24 cellular contexts compared by ENCODE assay signal in the genomic region with DNA sequence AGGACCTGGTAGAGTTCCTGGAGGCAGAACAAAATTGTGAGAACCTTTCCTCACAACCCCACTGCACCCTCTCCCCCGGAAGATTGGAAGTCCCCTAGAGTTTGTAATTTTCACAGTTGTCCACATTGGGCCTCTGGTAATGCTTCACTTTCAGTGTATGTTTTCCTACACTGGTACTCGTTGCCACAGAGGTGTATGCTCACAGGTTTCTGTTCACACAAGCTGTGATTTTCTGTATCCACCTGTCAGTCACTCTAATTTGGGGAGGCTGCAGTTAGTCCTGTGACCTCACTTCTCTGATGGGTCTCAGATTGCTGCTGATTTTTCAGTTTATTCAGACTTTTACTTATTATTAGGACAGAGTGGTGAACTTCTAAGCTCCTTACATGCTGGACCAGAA.
A peak's percentile ranks its signal among the peaks of the same experiment; 100 is the strongest.
DNase-seq lines count a peak whose midpoint lies in the region; ATAC-seq and TF ChIP-seq lines count a peak whose summit lies in the region.
"Had no signal": no experiment of that assay in that cellular context is flagged by ENCODE, and none has a peak within 500 bp of the region (broad histone marks: within the 10 kb centered on the region; RNA-seq: fewer than 3 reads in every experiment).

No MANE protein-coding gene starts in this region.

- H3K4me3 ChIP-seq in OCI-LY3 (ENCODE audit: low read length): no peak overlapping the region
- H3K4me3 ChIP-seq: GM23248 had no signal

- POLR2A ChIA-PET in GM10248 (lab: Yijun Ruan, JAX): no interaction called here

- H3K36me3 ChIP-seq in OCI-LY3 (replicated peaks; ENCODE audit: low read depth, low read length): no peaks in the 10 kb centered on the region

- H3K27me3 ChIP-seq in OCI-LY3 (ENCODE audit: low read depth, low read length): no peaks in the 10 kb centered on the region

- no peaks in the 10 kb centered on the region for H4K20me1 ChIP-seq in OCI-LY3 (ENCODE audit: insufficient read depth, low read length)

- ATAC-seq in GM18502 (IDR thresholded peaks at IDR 0.05; ENCODE audit: poor library complexity, unreplicated experiment) (peak; percentile 53), HG02870 (IDR thresholded peaks at IDR 0.05; ENCODE audit: unreplicated experiment) (peak; percentile 73), GM18873 (IDR thresholded peaks at IDR 0.05; ENCODE audit: low FRiP score, unreplicated experiment) (no peak), HG03571 (IDR thresholded peaks at IDR 0.05; ENCODE audit: unreplicated experiment) (no peak)

- no peaks in the 10 kb centered on the region for H3K79me2 ChIP-seq in OCI-LY3 (ENCODE audit: low read length)

- peak; percentile 10 for DNase-seq in GM10248 (ENCODE audit: extremely low spot score)
- no peak for DNase-seq in GM03348 (ENCODE audit: low spot score)
- DNase-seq: Calu3; CD8-positive, alpha-beta memory T cell; DMS153; GM23248; HCEC 1CT; KG1; NCI-H1105; NCI-H1694; NCI-H2081; NCI-H2171; NCI-H345; NCI-H524; NCI-H774; OCI-M1; SHP77; T1000 had no signal

- 0 out of 2 replicates have a peak, but pooled peaks cover 3% of the 10 kb centered on the region for H3K4me1 ChIP-seq in OCI-LY3 (ENCODE audit: low read length)

- peak overlapping the region; percentile 40; the same call in 1 of the 2 replicates for H2AFZ ChIP-seq in OCI-LY3 (ENCODE audit: low read depth, low read length)
- H2AFZ ChIP-seq: GM23248 had no signal

- TF ChIP-seq CTCF in GM10248 (IDR thresholded peaks at IDR 0.05; ENCODE audit: control extremely low read depth, extremely low read depth, low read depth, missing control alignments) (no peak), OCI-LY3 (IDR thresholded peaks at IDR 0.05; ENCODE audit: low read depth, low read length) (no peak)

- no peak overlapping the region for H3K9ac ChIP-seq in OCI-LY3 (ENCODE audit: low read length)
- H3K9ac ChIP-seq: GM23248 had no signal

- H3K9me3 ChIP-seq in OCI-LY3 (ENCODE audit: insufficient read depth, low read length): no peaks in the 10 kb centered on the region

- no peak overlapping the region for H3K27ac ChIP-seq in OCI-LY3 (ENCODE audit: low read length)
- H3K27ac ChIP-seq: C4-2B, GM23248 had no signal

- CTCF ChIA-PET in GM10248 (lab: Yijun Ruan, JAX): interaction anchor here (1.4 kb wide), 1 partner anchor 306 kb away, joined by 5 read pairs; no protein-coding TSS in a partner anchor

- no peak overlapping the region for H3K4me2 ChIP-seq in OCI-LY3 (ENCODE audit: low read length)

Comparison
In these comparisons a context has a peak if more than half of its experiments do, and no peak if none do; other contexts are left out.
1. ATAC-seq: peak in GM18502 (single experiment) and HG02870 (single experiment); none in GM18873 (single experiment) and HG03571 (single experiment).